In genomic region chr1:17319561-17320350, GRCh38 we compare ENCODE assay signal across 33 cellular contexts. TPM values are rescaled to one million over a fixed set of nuclear protein-coding genes. Genes with fewer than 3 reads are reported as not detected.
"Had no signal": no experiment of that assay in that cellular context is flagged by ENCODE, and none has a peak within 500 bp of the region (broad histone marks: within the 10 kb centered on the region; RNA-seq: fewer than 3 reads in every experiment).

No MANE protein-coding gene starts in this region.

- ATAC-seq: activated CD8-positive, alpha-beta memory T cell treated with anti-CD3 and anti-CD28 coated beads, Interleukin-2, amount 10 ng/mL, durations not matched to agents 7 days and 5 days; Panc1; SK-N-SH treated with all-trans-retinoic acid at 6 μM for 48 hours had no signal

- H3K4me3 ChIP-seq: breast epithelium, SJSA1 had no signal

- H3K36me3 Mint-ChIP-seq: activated CD8-positive, alpha-beta memory T cell treated with anti-CD3 and anti-CD28 coated beads, Interleukin-2, amount 10 ng/mL, durations not matched to agents 7 days and 5 days; activated naive CD4-positive, alpha-beta T cell treated with anti-CD3 and anti-CD28 coated beads, Interleukin-2, amount 50 U/mL, for 24 hours had no signal

- H3K4me3 Mint-ChIP-seq: activated B cell treated with CpG ODN at 0.5 μM for 24 hours; activated CD4-positive, alpha-beta T cell treated with anti-CD3 and anti-CD28 coated beads, Interleukin-2, amount 10 ng/mL, durations not matched to agents 24 days and 14 days; activated CD8-positive, alpha-beta memory T cell treated with anti-CD3 and anti-CD28 coated beads, Interleukin-2, amount 10 ng/mL, durations not matched to agents 7 days and 5 days; activated naive CD4-positive, alpha-beta T cell treated with anti-CD3 and anti-CD28 coated beads, Interleukin-2, amount 50 U/mL, for 24 hours; activated T-cell treated with anti-CD3 and anti-CD28 coated beads, Interleukin-2, amount 50 U/mL, for 24 hours; activated T-helper 1 cell treated with anti-CD3 and anti-CD28 coated beads, Interleukin-12 subunit alpha, Interleukin-12 subunit beta, Interleukin-2, Interleukin-4 antibody, amounts not matched to agents 30 ng/mL and 10 ng/mL and 1 ng/mL, durations not matched to agents 14 hours and 24 hours and 36 hours; T-helper 2 cell treated with Interferon-gamma antibody and Interleukin-4, amounts not matched to agents 5 μg/mL and 100 μg/mL, for 36 hours had no signal

- H3K36me3 ChIP-seq: breast epithelium, SJSA1 had no signal

- DNase-seq: activated B cell treated with CpG ODN at 0.5 μM for 24 hours; activated CD4-positive, alpha-beta T cell treated with anti-CD3 and anti-CD28 coated beads for 1 hour; activated CD4-positive, alpha-beta T cell treated with anti-CD3 and anti-CD28 coated beads, Interleukin-2, amount 10 ng/mL, durations not matched to agents 24 days and 14 days; activated CD4-positive, alpha-beta T cell treated with anti-CD3 and anti-CD28 coated beads, Interleukin-2, amount 50 U/mL, for 48 hours; activated CD8-positive, alpha-beta memory T cell treated with anti-CD3 and anti-CD28 coated beads, Interleukin-2, amount 10 ng/mL, durations not matched to agents 7 days and 5 days; activated effector memory CD4-positive, alpha-beta T cell treated with Interleukin-2 at 50 U/mL for 16 hours; activated naive CD4-positive, alpha-beta T cell; activated T-cell treated with anti-CD3 and anti-CD28 coated beads, Interleukin-2, amount 50 U/mL, for 24 hours; aorta; caudate nucleus; IMR-90; KG1; MV-4-11; NCI-H1092 treated with DMSO at 0.1 percent for 48 hours; NCI-H1417 treated with DMSO at 0.1 percent for 48 hours; NCI-H1694; NCI-H2029; NCI-H2107; NCI-H2171 treated with DMSO at 0.1 percent for 48 hours; NCI-H226; NCI-H526 treated with DMSO at 0.1 percent for 48 hours; SHP77; SW 1271 had no signal

- H3K27ac Mint-ChIP-seq: activated B cell treated with CpG ODN at 0.5 μM for 24 hours; activated CD4-positive, alpha-beta T cell treated with anti-CD3 and anti-CD28 coated beads, Interleukin-2, amount 10 ng/mL, durations not matched to agents 24 days and 14 days; activated CD8-positive, alpha-beta memory T cell treated with anti-CD3 and anti-CD28 coated beads, Interleukin-2, amount 10 ng/mL, durations not matched to agents 7 days and 5 days; activated T-cell treated with anti-CD3 and anti-CD28 coated beads, Interleukin-2, amount 50 U/mL, for 24 hours; activated T-helper 1 cell treated with anti-CD3 and anti-CD28 coated beads, Interleukin-12 subunit alpha, Interleukin-12 subunit beta, Interleukin-2, Interleukin-4 antibody, amounts not matched to agents 30 ng/mL and 10 ng/mL and 1 ng/mL, durations not matched to agents 14 hours and 24 hours and 36 hours; T-helper 2 cell treated with Interferon-gamma antibody and Interleukin-4, amounts not matched to agents 5 μg/mL and 100 μg/mL, for 36 hours had no signal

- H3K4me1 ChIP-seq: breast epithelium, SJSA1 had no signal

- H3K27ac ChIP-seq: breast epithelium, SJSA1 had no signal

- H3K27me3 ChIP-seq: breast epithelium had no signal

- H3K4me1 Mint-ChIP-seq: activated B cell treated with CpG ODN at 0.5 μM for 24 hours; activated CD4-positive, alpha-beta T cell treated with anti-CD3 and anti-CD28 coated beads, Interleukin-2, amount 10 ng/mL, durations not matched to agents 24 days and 14 days; activated CD8-positive, alpha-beta memory T cell treated with anti-CD3 and anti-CD28 coated beads, Interleukin-2, amount 10 ng/mL, durations not matched to agents 7 days and 5 days; activated naive CD4-positive, alpha-beta T cell treated with anti-CD3 and anti-CD28 coated beads, Interleukin-2, amount 50 U/mL, for 24 hours had no signal

- H3K9me3 Mint-ChIP-seq: activated CD4-positive, alpha-beta T cell treated with anti-CD3 and anti-CD28 coated beads, Interleukin-2, amount 10 ng/mL, durations not matched to agents 24 days and 14 days; activated naive CD4-positive, alpha-beta T cell treated with anti-CD3 and anti-CD28 coated beads, Interleukin-2, amount 50 U/mL, for 24 hours; activated T-helper 1 cell treated with anti-CD3 and anti-CD28 coated beads, Interleukin-12 subunit alpha, Interleukin-12 subunit beta, Interleukin-2, Interleukin-4 antibody, amounts not matched to agents 30 ng/mL and 10 ng/mL and 1 ng/mL, durations not matched to agents 14 hours and 24 hours and 36 hours; T-helper 2 cell treated with Interferon-gamma antibody and Interleukin-4, amounts not matched to agents 5 μg/mL and 100 μg/mL, for 36 hours had no signal

RNA-seq across cellular contexts. Expression of gene PADI4, which starts 11.8 kb away (rescaled TPM):
- total RNA-seq: activated T-helper 1 cell treated with anti-CD3 and anti-CD28 coated beads, Interleukin-12 subunit alpha, Interleukin-12 subunit beta, Interleukin-2, Interleukin-4 antibody, amounts not matched to agents 30 ng/mL and 10 ng/mL and 1 ng/mL, durations not matched to agents 14 hours and 24 hours and 36 hours; IMR-90; NCI-H460; SJSA1 had no signal

RNA-seq across cellular contexts. Expression of gene PADI6, which starts 52.2 kb away (rescaled TPM):
- total RNA-seq: activated B cell treated with CpG ODN at 0.5 μM for 24 hours; activated CD4-positive, alpha-beta T cell treated with anti-CD3 and anti-CD28 coated beads, Interleukin-2, amount 10 ng/mL, durations not matched to agents 24 days and 14 days; activated CD8-positive, alpha-beta memory T cell treated with anti-CD3 and anti-CD28 coated beads, Interleukin-2, amount 10 ng/mL, durations not matched to agents 7 days and 5 days; activated T-helper 1 cell treated with anti-CD3 and anti-CD28 coated beads, Interleukin-12 subunit alpha, Interleukin-12 subunit beta, Interleukin-2, Interleukin-4 antibody, amounts not matched to agents 30 ng/mL and 10 ng/mL and 1 ng/mL, durations not matched to agents 14 hours and 24 hours and 36 hours; aorta; breast epithelium; IMR-90; MCF 10A; NCI-H460; SJSA1; T-helper 1 cell treated with Interleukin-12 subunit alpha and Interleukin-12 subunit beta and Interleukin-4 antibody, amounts not matched to agents 30 ng/mL and 1 ng/mL, for 36 hours had no signal
